In genomic region chr1:199352351-199352750, GRCh38 we compare ENCODE assay signal across 1 cellular context.
TF ChIP-seq lines count a peak whose summit lies in the region.

No MANE protein-coding gene starts in this region.

TF ChIP-seq in GM12891, 5 proteins besides CTCF, POLR2A, EP300 and RAD21:
- TF ChIP-seq TAF1 (IDR thresholded peaks at IDR 0.05; ENCODE audit: low read depth, low read length) (no peak), POU2F2 (IDR thresholded peaks at IDR 0.05; ENCODE audit: low read depth, low read length) (no peak), SPI1 (IDR thresholded peaks at IDR 0.05; ENCODE audit: low read depth, low read length) (no peak), POLR2AphosphoS5 (IDR thresholded peaks at IDR 0.05; ENCODE audit: low read depth, low read length) (no peak), PAX5 (IDR thresholded peaks at IDR 0.05; ENCODE audit: insufficient read depth, low read length, severe bottlenecking) (no peak)
